8 cellular contexts compared by ENCODE assay signal in the genomic region with DNA sequence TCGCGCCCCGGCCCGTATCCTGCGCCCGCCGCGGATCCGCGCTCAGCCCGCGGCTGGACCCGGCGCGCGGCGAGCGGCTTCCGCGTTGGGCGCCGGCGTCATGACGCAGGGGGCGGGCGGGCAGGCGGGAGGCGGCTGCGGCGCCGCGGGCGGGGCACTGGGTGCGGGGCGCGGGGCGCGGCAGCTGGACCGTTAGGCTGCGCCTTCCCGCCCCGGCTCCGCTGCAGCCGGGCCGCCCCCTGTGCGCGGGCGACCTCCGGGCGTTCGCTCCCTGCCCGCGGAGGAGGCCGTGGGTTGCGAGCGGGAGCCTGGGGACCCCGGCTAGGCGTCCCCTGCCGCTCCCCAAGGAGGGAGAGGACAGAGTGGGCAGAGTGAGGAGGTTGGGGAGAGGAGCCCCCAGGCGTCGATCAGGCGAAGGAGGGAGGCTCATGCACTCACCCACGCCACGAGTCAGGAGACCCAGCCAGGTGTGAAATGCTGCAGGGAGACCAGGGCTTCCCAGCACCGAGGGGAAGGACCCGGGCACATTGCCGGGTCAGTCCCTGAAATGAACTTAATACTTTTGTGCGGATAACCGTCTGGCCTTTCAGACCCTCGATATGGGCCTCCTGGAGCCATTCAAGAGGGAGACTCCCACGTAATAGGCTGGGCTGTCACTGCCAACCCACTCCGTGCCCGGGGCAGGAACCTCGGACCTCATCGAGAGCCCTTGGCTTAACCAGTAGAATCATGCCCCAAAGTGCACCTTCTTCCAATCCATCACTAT.
DNase-seq lines count a peak whose midpoint lies in the region; ATAC-seq lines count a peak whose summit lies in the region.

Gene PIP4K2A (minus strand): TSS at position 55 of the 766 bp plus-strand sequence. CDS start 252 bp downstream, outside the sequence.

- H3K4me1 ChIP-seq in effector memory CD4-positive, alpha-beta T cell (ENCODE audit: control insufficient read depth, insufficient read depth, low read length, poor library complexity, severe bottlenecking): peaks cover 21% of the 10 kb centered on the region

- H3K27me3 ChIP-seq in effector memory CD4-positive, alpha-beta T cell (replicated peaks; ENCODE audit: control insufficient read depth, insufficient read depth, low read length, poor library complexity, severe bottlenecking): no peaks in the 10 kb centered on the region

- no peaks in the 10 kb centered on the region for H3K9me3 ChIP-seq in effector memory CD4-positive, alpha-beta T cell (ENCODE audit: control insufficient read depth, low read length)

- ATAC-seq in GM18499 (IDR thresholded peaks at IDR 0.05; ENCODE audit: insufficient read depth, unreplicated experiment) (peak; percentile 41), HG02885 (IDR thresholded peaks at IDR 0.05; ENCODE audit: poor library complexity, unreplicated experiment) (peak; percentile 78)

- peak within 1 kb of the TSS; percentile 81 for H3K27ac ChIP-seq in effector memory CD4-positive, alpha-beta T cell (ENCODE audit: insufficient read depth, low read length, poor library complexity, severe bottlenecking)

- H3K4me3 ChIP-seq in effector memory CD4-positive, alpha-beta T cell (ENCODE audit: insufficient read depth, low read depth, low read length, poor library complexity, severe bottlenecking): peak within 1 kb of the TSS; percentile 95

- H3K36me3 ChIP-seq in effector memory CD4-positive, alpha-beta T cell (ENCODE audit: control insufficient read depth, insufficient read depth, low read length): no peaks in the 10 kb centered on the region

- DNase-seq in 8988T (peak; percentile 74), NCI-H510A (lab: John Stamatoyannopoulos, UW) (peak; percentile 18), medulla oblongata (ENCODE audit: extremely low spot score) (peak; percentile 79)
- DNase-seq in activated CD8-positive, alpha-beta memory T cell treated with anti-CD3 and anti-CD28 coated beads for 24 hours: peak; percentile 88
- DNase-seq in effector memory CD4-positive, alpha-beta T cell: peak; percentile 65 to 72 (median 67)
- peak; percentile 47 to 71 (median 54) for DNase-seq in stimulated activated CD4-positive, alpha-beta T cell treated with anti-CD3 and anti-CD28 coated beads, TNF-alpha, amount 100 ng/mL, for 4 hours (ENCODE audit: low read depth in 3 of 3)

Comparison
In these comparisons a context has a peak if more than half of its experiments do, and no peak if none do; other contexts are left out.
1. Peak in every context shown above with its lines: DNase-seq, ATAC-seq, H3K4me3 ChIP-seq and H3K27ac ChIP-seq.
2. DNase-seq: peak in every context shown above with its lines; median percentile 88 in activated CD8-positive, alpha-beta memory T cell treated with anti-CD3 and anti-CD28 coated beads for 24 hours; 79 in medulla oblongata; 74 in 8988T; 67 in effector memory CD4-positive, alpha-beta T cell; 54 in stimulated activated CD4-positive, alpha-beta T cell treated with anti-CD3 and anti-CD28 coated beads, TNF-alpha, amount 100 ng/mL, for 4 hours; 18 in NCI-H510A.